27 cellular contexts compared by ENCODE assay signal in the genomic region with DNA sequence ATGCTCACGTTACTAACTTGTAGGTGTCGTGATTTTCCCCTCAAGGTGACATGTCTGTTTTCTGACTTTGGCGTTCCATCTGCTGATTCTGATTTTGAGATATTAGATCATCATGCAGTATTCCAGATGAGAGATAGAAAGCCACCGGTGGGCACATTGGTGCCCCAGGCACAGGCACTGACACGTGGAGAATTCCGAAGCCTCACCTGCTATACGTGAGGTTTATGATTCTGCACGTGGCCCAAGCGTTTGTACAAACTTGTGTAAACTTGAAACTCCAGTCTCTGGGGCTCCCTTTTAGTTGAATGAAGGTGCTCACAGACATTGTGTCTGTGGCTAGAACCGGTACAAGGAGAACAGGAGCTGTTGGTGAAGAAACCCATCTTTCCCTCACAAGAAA.
"Had no signal": no experiment of that assay in that cellular context is flagged by ENCODE, and none has a peak within 500 bp of the region (broad histone marks: within the 10 kb centered on the region; RNA-seq: fewer than 3 reads in every experiment).

No MANE protein-coding gene starts in this region.

- H3K27me3 ChIP-seq: stomach, suprapubic skin, testis, thyroid gland, tibial artery, tibial nerve, transverse colon, upper lobe of left lung, upper lobe of right lung, uterus, vagina had no signal

- DNase-seq: stimulated activated CD4-positive, alpha-beta T cell treated with anti-CD3 and anti-CD28 coated beads, Interleukin-2, amount 100 ng/mL, for 48 hours; stimulated activated CD4-positive, alpha-beta T cell treated with anti-CD3 and anti-CD28 coated beads, Interleukin-4, amount 100 ng/mL, for 1 hour; stimulated activated CD4-positive, alpha-beta T cell treated with anti-CD3 and anti-CD28 coated beads, Interleukin-4, amount 100 ng/mL, for 24 hours; stimulated activated CD4-positive, alpha-beta T cell treated with anti-CD3 and anti-CD28 coated beads, Interleukin-4, amount 100 ng/mL, for 4 hours; stimulated activated CD8-positive, alpha-beta memory T cell treated with anti-CD3 and anti-CD28 coated beads, Interleukin-4, amount 100 ng/mL, for 48 hours; stimulated activated naive B cell treated with anti-CD40 and anti-IgM and Interleukin-4, amounts not matched to agents 10 μg/mL and 1 μg/mL and 100 μg/mL, for 72 hours; stimulated activated naive CD4-positive, alpha-beta T cell; stimulated activated naive CD4-positive, alpha-beta T cell treated with Interleukin-2 at 50 U/mL for 16 hours; stimulated activated naive CD8-positive, alpha-beta T cell treated with anti-CD3 and anti-CD28 coated beads, Interleukin-15, amount 100 ng/mL, for 72 hours; stimulated activated naive CD8-positive, alpha-beta T cell treated with anti-CD3 and anti-CD28 coated beads, Interleukin-15, Interleukin-2, amounts not matched to agents 100 U/mL and 50 U/mL, for 24 hours; stomach; substantia nigra; testis; thyroid gland; tibial artery; transverse colon; trophoblast cell; upper lobe of left lung; upper lobe of right lung; uterus had no signal

- H3K4me3 ChIP-seq: stomach, suprapubic skin, testis, thoracic aorta, thyroid gland, tibial artery, tibial nerve, transverse colon, upper lobe of left lung, upper lobe of right lung, uterus, vagina had no signal

- H3K4me1 ChIP-seq: stomach, suprapubic skin, testis, thyroid gland, tibial artery, tibial nerve, transverse colon, upper lobe of left lung, upper lobe of right lung, uterus, vagina had no signal

- H3K9me3 ChIP-seq: stomach, suprapubic skin, testis, thoracic aorta, thyroid gland, tibial artery, tibial nerve, transverse colon, upper lobe of left lung, upper lobe of right lung, uterus, vagina had no signal

- ATAC-seq: stimulated activated effector memory CD8-positive, alpha-beta T cell treated with anti-CD3 and anti-CD28 coated beads, Interleukin-12 subunit alpha, Interleukin-12 subunit beta, amount 100 ng/mL, for 72 hours; stimulated activated memory B cell treated with anti-CD40 and anti-IgM and Interleukin-4, amounts not matched to agents 10 μg/mL and 1 μg/mL and 100 μg/mL, for 72 hours; stimulated activated naive B cell treated with anti-CD40 and anti-IgM and Interleukin-4, amounts not matched to agents 10 μg/mL and 1 μg/mL and 100 μg/mL, for 72 hours; stimulated activated naive CD8-positive, alpha-beta T cell treated with anti-CD3 and anti-CD28 coated beads, Interleukin-15, amount 100 ng/mL, for 72 hours; stimulated activated naive CD8-positive, alpha-beta T cell treated with anti-CD3 and anti-CD28 coated beads, Interleukin-15, Interleukin-2, amounts not matched to agents 100 U/mL and 50 U/mL, for 24 hours; upper lobe of right lung had no signal

- H3K27ac ChIP-seq: stomach, suprapubic skin, testis, thoracic aorta, thyroid gland, tibial artery, tibial nerve, transverse colon, upper lobe of left lung, upper lobe of right lung, uterus, vagina had no signal

- FAIRE-seq: urothelium cell line had no signal

- H3K36me3 ChIP-seq: stomach, suprapubic skin, thoracic aorta, thyroid gland, tibial artery, tibial nerve, transverse colon, upper lobe of left lung, upper lobe of right lung, uterus, vagina had no signal
